10 cellular contexts compared by ENCODE assay signal in the genomic region with DNA sequence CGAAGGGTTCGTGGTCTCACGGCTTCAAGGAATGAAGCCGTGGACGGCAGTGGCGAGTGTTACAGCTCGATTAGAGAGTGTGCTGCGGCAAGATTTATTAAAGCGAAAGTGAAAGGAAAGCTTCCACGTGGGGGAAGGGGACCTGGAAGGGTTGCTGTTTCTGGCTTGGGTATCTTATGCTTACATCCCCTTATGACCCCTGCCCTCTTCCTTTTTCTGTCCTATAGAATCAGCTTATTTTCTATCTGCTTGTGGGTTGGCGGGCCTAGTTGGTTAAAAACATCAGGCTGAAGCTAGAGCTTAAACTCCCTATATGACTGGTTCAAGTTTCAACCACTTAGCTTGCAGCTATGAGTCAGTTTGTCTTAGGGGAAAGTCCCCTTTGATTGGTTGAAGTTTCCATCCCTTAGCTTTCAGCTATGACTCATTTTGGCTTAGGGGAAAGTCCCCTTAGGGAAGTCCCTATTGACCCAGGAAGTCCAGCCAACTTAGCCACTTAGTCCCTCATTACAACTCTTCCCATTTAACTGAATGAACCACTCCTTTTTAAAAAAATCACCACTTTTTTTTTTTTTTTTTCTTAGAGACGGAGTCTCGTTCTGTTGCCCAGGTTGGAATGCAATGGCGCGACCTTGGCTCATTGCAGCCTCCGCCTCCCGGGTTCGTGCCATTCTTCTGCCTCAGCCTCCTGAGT.
A peak's percentile ranks its signal among the peaks of the same experiment; 100 is the strongest.
DNase-seq lines count a peak whose midpoint lies in the region; ATAC-seq and TF ChIP-seq lines count a peak whose summit lies in the region.
"Had no signal": no experiment of that assay in that cellular context is flagged by ENCODE, and none has a peak within 500 bp of the region (broad histone marks: within the 10 kb centered on the region; RNA-seq: fewer than 3 reads in every experiment).

No MANE protein-coding gene starts in this region.

- H3K27ac ChIP-seq in IMR-90 (ENCODE audit: insufficient read depth, low read length) = no peak overlapping the region
- H3K27ac ChIP-seq in mesenchymal stem cell (ENCODE audit: low read length, poor library complexity, severe bottlenecking) = no peak overlapping the region
- H3K27ac ChIP-seq in left lung = no peak overlapping the region
- H3K27ac ChIP-seq: neutrophil, SJSA1 had no signal

- no peak overlapping the region for H2BK12ac ChIP-seq in mesenchymal stem cell (ENCODE audit: low read length in 2 of 2)

- H2BK5ac ChIP-seq in IMR-90 (ENCODE audit: low read depth, low read length, poor library complexity, severe bottlenecking) = no peak overlapping the region
- H2BK5ac ChIP-seq in mesenchymal stem cell (ENCODE audit: low read depth, low read length, poor library complexity, severe bottlenecking) = no peak overlapping the region

- H3K4me2 ChIP-seq in IMR-90 (ENCODE audit: low read depth, low read length) (no peak overlapping the region), mesenchymal stem cell (ENCODE audit: low read length, poor library complexity, severe bottlenecking) (no peak overlapping the region)

- in situ Hi-C loops in IMR-90 (cut with MboI; ENCODE audit: low sequenced_read_pairs) = no loop called here

- no peak overlapping the region for H2AK9ac ChIP-seq in IMR-90 (replicated peaks; ENCODE audit: low read depth, low read length, poor library complexity)

- intact Hi-C loops in IMR-90 (cut with micrococcal nuclease) (no loop called here), left lung (cut with DNase I) (no loop called here)

- H4K8ac ChIP-seq in IMR-90 (ENCODE audit: low read depth in 2 of 2, low read length in 2 of 2) (no peak overlapping the region), mesenchymal stem cell (ENCODE audit: low read length) (no peak overlapping the region)

- TF ChIP-seq RAD21 in IMR-90 (IDR thresholded peaks at IDR 0.05; ENCODE audit: low read length) = no peak

- peaks cover 41% of the 10 kb centered on the region for H3K36me3 Mint-ChIP-seq in activated CD8-positive, alpha-beta memory T cell treated with anti-CD3 and anti-CD28 coated beads, Interleukin-2, amount 10 ng/mL, durations not matched to agents 7 days and 5 days

- no peaks in the 10 kb centered on the region for H3K27me3 ChIP-seq in IMR-90 (ENCODE audit: control insufficient read depth, insufficient read depth, low read length)
- H3K27me3 ChIP-seq in mesenchymal stem cell (ENCODE audit: control insufficient read depth in 1 of 2, insufficient read depth in 1 of 2, low read length in 2 of 2) = no peaks in the 10 kb centered on the region
- H3K27me3 ChIP-seq in left lung = no peaks in the 10 kb centered on the region
- H3K27me3 ChIP-seq: neutrophil, SJSA1 had no signal

- peak overlapping the region; percentile 94 for H3K4me3 Mint-ChIP-seq in activated CD8-positive, alpha-beta memory T cell treated with anti-CD3 and anti-CD28 coated beads, Interleukin-2, amount 10 ng/mL, durations not matched to agents 7 days and 5 days

- H2BK120ac ChIP-seq in IMR-90 (ENCODE audit: low read depth, low read length) (no peak overlapping the region), mesenchymal stem cell (ENCODE audit: low read depth, low read length) (no peak overlapping the region)

- no TSS peak for BruUV-seq in IMR-90 (replicated peaks; lab: Mats Ljungman, UMichigan)

- no peak overlapping the region for H3K14ac ChIP-seq in IMR-90 (replicated peaks; ENCODE audit: low read depth, low read length)
- no peak overlapping the region for H3K14ac ChIP-seq in mesenchymal stem cell (ENCODE audit: low read length in 2 of 2)

- no peaks in the 10 kb centered on the region for H3K4me1 ChIP-seq in IMR-90 (ENCODE audit: control insufficient read depth, insufficient read depth, low read length)
- no peaks in the 10 kb centered on the region for H3K4me1 ChIP-seq in mesenchymal stem cell (ENCODE audit: control insufficient read depth, insufficient read depth, low read depth, low read length)
- H3K4me1 ChIP-seq in left lung = no peaks in the 10 kb centered on the region
- H3K4me1 ChIP-seq: SJSA1 had no signal

- no peak overlapping the region for H3K4me3 ChIP-seq in IMR-90 (ENCODE audit: insufficient read depth, low read depth, low read length)
- H3K4me3 ChIP-seq in mesenchymal stem cell (ENCODE audit: insufficient read depth in 1 of 2, low read depth in 1 of 2, low read length in 2 of 2) = peak overlapping the region in 1 of 2 experiments; percentile 72
- no peak overlapping the region for H3K4me3 ChIP-seq in left lung
- H3K4me3 ChIP-seq: SJSA1 had no signal

- peak; percentile 87 for ATAC-seq in GM21576 (IDR thresholded peaks at IDR 0.05; ENCODE audit: unreplicated experiment)
- no peak for ATAC-seq in IMR-90 (ENCODE audit: low read depth)
- ATAC-seq in activated CD8-positive, alpha-beta memory T cell treated with anti-CD3 and anti-CD28 coated beads, Interleukin-2, amount 10 ng/mL, durations not matched to agents 7 days and 5 days = peak; percentile 84
- ATAC-seq in left lung = no peak

- no peaks in the 10 kb centered on the region for H4K20me1 ChIP-seq in IMR-90 (ENCODE audit: insufficient read depth, low read length)

- POLR2A ChIA-PET in IMR-90 (lab: Charles Lee; ENCODE audit: unreplicated experiment) = no interaction called here

- H3K79me1 ChIP-seq in IMR-90 (ENCODE audit: low read depth in 1 of 2, low read length in 2 of 2) (no peaks in the 10 kb centered on the region), mesenchymal stem cell (replicated peaks; ENCODE audit: low read length, poor library complexity, severe bottlenecking) (no peaks in the 10 kb centered on the region)

- H2AK5ac ChIP-seq in IMR-90 (ENCODE audit: low read depth, low read length) (no peak overlapping the region), mesenchymal stem cell (ENCODE audit: low read length, severe bottlenecking) (no peak overlapping the region)

- H3K9ac ChIP-seq in IMR-90 (ENCODE audit: low read depth, low read length) (no peak overlapping the region), mesenchymal stem cell (ENCODE audit: low read length) (peak overlapping the region; percentile 80)

- no peak overlapping the region for H4K5ac ChIP-seq in IMR-90 (ENCODE audit: low read depth, low read length)

- H3K18ac ChIP-seq in IMR-90 (ENCODE audit: low read depth, low read length) = no peak overlapping the region
- H3K18ac ChIP-seq in mesenchymal stem cell (ENCODE audit: low read depth in 1 of 2, low read length in 2 of 2) = no peak overlapping the region

- no peak overlapping the region for H2BK20ac ChIP-seq in IMR-90 (ENCODE audit: low read depth, low read length)

- H2AFZ ChIP-seq in IMR-90 (replicated peaks; ENCODE audit: low read length, poor library complexity) (no peak overlapping the region), mesenchymal stem cell (ENCODE audit: low read depth, low read length) (no peak overlapping the region)

- H2BK15ac ChIP-seq in IMR-90 (ENCODE audit: low read depth, low read length) (no peak overlapping the region), mesenchymal stem cell (ENCODE audit: low read depth, poor library complexity, severe bottlenecking) (no peak overlapping the region)

- no peak overlapping the region for H3K56ac ChIP-seq in IMR-90 (ENCODE audit: extremely low read depth, insufficient read depth, low read length)

- H3K36me3 ChIP-seq in IMR-90 (ENCODE audit: control insufficient read depth, insufficient read depth, low read length) = no peaks in the 10 kb centered on the region
- no peaks in the 10 kb centered on the region for H3K36me3 ChIP-seq in mesenchymal stem cell (ENCODE audit: control insufficient read depth in 1 of 2, insufficient read depth in 2 of 2, low read depth in 1 of 2, low read length in 2 of 2)
- no peaks in the 10 kb centered on the region for H3K36me3 ChIP-seq in left lung
- H3K36me3 ChIP-seq: neutrophil, SJSA1 had no signal

- no CpG with 5 or more reads among the region's 18 CpGs for WGBS in IMR-90 (ENCODE audit: extremely low coverage in 2 of 2, insufficient read length in 1 of 2), 2 experiments
- WGBS in mesenchymal stem cell = 92% methylated on average over 16 of the region's 18 CpGs

- H3K9me3 ChIP-seq in IMR-90 (ENCODE audit: control insufficient read depth, insufficient read depth, low read length) (peaks cover 14% of the 10 kb centered on the region), mesenchymal stem cell (ENCODE audit: control insufficient read depth, low read length) (peaks cover 3% of the 10 kb centered on the region), left lung (peaks cover 0 to 3% of the 10 kb centered on the region in 2 donors)
- H3K9me3 ChIP-seq: neutrophil, SJSA1 had no signal

- no peak for TF ChIP-seq POLR2A in IMR-90 (IDR thresholded peaks at IDR 0.05; ENCODE audit: low read depth, low read length)

- peak; percentile 45 for DNase-seq in GDM1 (lab: John Stamatoyannopoulos, UW)
- DNase-seq in IMR-90 = peak; percentile 2
- peak; percentile 79 for DNase-seq in activated CD8-positive, alpha-beta memory T cell treated with anti-CD3 and anti-CD28 coated beads, Interleukin-2, amount 10 ng/mL, durations not matched to agents 7 days and 5 days
- DNase-seq in mesenchymal stem cell = no peak
- DNase-seq in NCI-H82 treated with DMSO at 0.1 percent for 48 hours (lab: John Stamatoyannopoulos, UW; ENCODE audit: unreplicated experiment) = no peak
- no peak for DNase-seq in ureter (ENCODE audit: low spot score)
- DNase-seq in left lung = no peak

- no peaks in the 10 kb centered on the region for H3K9me1 ChIP-seq in IMR-90 (ENCODE audit: insufficient read depth, low read length)

- H3K4ac ChIP-seq in IMR-90 (ENCODE audit: low read depth, low read length) (no peak overlapping the region), mesenchymal stem cell (ENCODE audit: low read depth in 1 of 2, low read length in 2 of 2) (no peak overlapping the region)

- CTCF ChIA-PET in IMR-90 (lab: Yijun Ruan, JAX) = no interaction called here
- CTCF ChIA-PET in activated CD8-positive, alpha-beta memory T cell treated with anti-CD3 and anti-CD28 coated beads, Interleukin-2, amount 10 ng/mL, durations not matched to agents 7 days and 5 days (lab: Charles Lee) = interaction anchor here (1.1 to 1.2 kb wide), 2 partner anchors 10 to 12 kb away, joined by 3 to 4 read pairs; no protein-coding TSS in a partner anchor

- dilution Hi-C loops in IMR-90 (cut with HindIII; ENCODE audit: low sequenced_read_pairs, unreplicated experiment) = no loop called here

- H3K23ac ChIP-seq in IMR-90 (ENCODE audit: low read depth, low read length) (no peak overlapping the region), mesenchymal stem cell (ENCODE audit: low read length in 2 of 2) (no peak overlapping the region)

- peaks cover 19% of the 10 kb centered on the region for H3K9me3 Mint-ChIP-seq in activated CD8-positive, alpha-beta memory T cell treated with anti-CD3 and anti-CD28 coated beads, Interleukin-2, amount 10 ng/mL, durations not matched to agents 7 days and 5 days (ENCODE audit: low read depth)

- H3K27me3 Mint-ChIP-seq in activated CD8-positive, alpha-beta memory T cell treated with anti-CD3 and anti-CD28 coated beads, Interleukin-2, amount 10 ng/mL, durations not matched to agents 7 days and 5 days = no peaks in the 10 kb centered on the region

- peaks cover 38% of the 10 kb centered on the region for H3K4me1 Mint-ChIP-seq in activated CD8-positive, alpha-beta memory T cell treated with anti-CD3 and anti-CD28 coated beads, Interleukin-2, amount 10 ng/mL, durations not matched to agents 7 days and 5 days

- no peak overlapping the region for H4K91ac ChIP-seq in IMR-90 (ENCODE audit: insufficient read depth, low read depth, low read length)
- H4K91ac ChIP-seq in mesenchymal stem cell (ENCODE audit: low read length) = no peak overlapping the region

- TF ChIP-seq CTCF in IMR-90 (conservative IDR thresholded peaks at IDR 0.05; ENCODE audit: low read depth, low read length) (no peak), left lung (IDR thresholded peaks at IDR 0.05) (no peak)

- peak overlapping the region; percentile 99 for H3K27ac Mint-ChIP-seq in activated CD8-positive, alpha-beta memory T cell treated with anti-CD3 and anti-CD28 coated beads, Interleukin-2, amount 10 ng/mL, durations not matched to agents 7 days and 5 days

Comparison
In these comparisons a context has a peak if more than half of its experiments do, and no peak if none do; other contexts are left out.
1. DNase-seq: peak in GDM1 (single experiment), IMR-90 (single experiment) and activated CD8-positive, alpha-beta memory T cell treated with anti-CD3 and anti-CD28 coated beads, Interleukin-2, amount 10 ng/mL, durations not matched to agents 7 days and 5 days (single experiment); none in mesenchymal stem cell (single experiment), NCI-H82 treated with DMSO at 0.1 percent for 48 hours (single experiment), ureter (single experiment) and left lung (0 of 2).
2. ATAC-seq: peak in GM21576 (single experiment) and activated CD8-positive, alpha-beta memory T cell treated with anti-CD3 and anti-CD28 coated beads, Interleukin-2, amount 10 ng/mL, durations not matched to agents 7 days and 5 days (single experiment); none in IMR-90 (single experiment) and left lung (single experiment).